ENCODE assay signal across 8 cellular contexts in the genomic region with DNA sequence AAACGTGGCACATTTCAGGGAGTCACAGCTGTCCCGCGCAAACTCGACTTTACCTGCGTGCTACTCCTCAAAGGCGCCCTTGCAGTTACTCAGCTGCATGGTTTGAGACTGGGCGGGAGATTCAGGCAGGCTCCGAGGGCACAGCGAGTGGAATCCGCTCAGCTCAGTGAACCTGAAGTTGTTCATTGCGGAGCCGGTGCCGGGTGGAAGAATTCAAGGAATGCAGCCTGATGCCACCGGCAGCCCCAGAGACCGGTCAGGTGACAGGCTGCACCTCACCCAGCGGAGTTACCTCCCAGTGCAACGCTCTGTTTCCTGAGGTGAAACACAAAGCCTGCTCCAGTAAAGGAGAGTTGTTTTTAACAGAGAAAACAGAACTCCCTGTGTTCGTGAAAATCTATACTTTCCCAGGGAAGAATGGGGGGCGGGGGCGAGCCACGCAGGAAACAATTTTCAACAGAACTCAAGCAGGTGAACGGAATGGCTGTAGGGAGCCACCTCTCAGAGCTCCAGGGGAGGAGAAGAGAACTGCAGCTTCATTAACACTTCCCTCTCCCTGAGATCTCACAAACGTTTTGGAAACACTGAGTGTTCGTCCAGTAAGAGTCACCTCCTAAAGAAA. TPM values are rescaled to one million over a fixed set of nuclear protein-coding genes. Genes with fewer than 3 reads are reported as not detected.
DNase-seq lines count a peak whose midpoint lies in the region; ATAC-seq, FAIRE-seq and TF ChIP-seq lines count a peak whose summit lies in the region.

No MANE protein-coding gene starts in this region.

- FAIRE-seq in HTR-8/SVneo (lab: Jason Lieb, UNC), result no peak

- intact Hi-C loops in psoas muscle (cut with DNase I), result loop anchor here in 1 of 2 donors (10.0 kb wide), 1 partner anchor 295 kb away; no protein-coding TSS in a partner anchor

- ATAC-seq in psoas muscle, result peak in 1 of 4 donors; percentile 27
- ATAC-seq in GM21447 (IDR thresholded peaks at IDR 0.05; ENCODE audit: unreplicated experiment), result no peak
- no peak for ATAC-seq in HG03025 (IDR thresholded peaks at IDR 0.05; ENCODE audit: low FRiP score, unreplicated experiment)

- H3K4me3 ChIP-seq in cardiac muscle cell (peak overlapping the region; percentile 23), psoas muscle (peak overlapping the region; percentile 42)

- H3K9me3 ChIP-seq in cardiac muscle cell (ENCODE audit: low read depth), result no peaks in the 10 kb centered on the region
- no peaks in the 10 kb centered on the region for H3K9me3 ChIP-seq in psoas muscle

- peak; percentile 70 for DNase-seq in G401 (ENCODE audit: low spot score)
- DNase-seq in SK-MEL-5 (ENCODE audit: low read depth, low spot score), result peak; percentile 17
- DNase-seq in cardiac muscle cell (ENCODE audit: low read depth in 1 of 2, low spot score in 1 of 2), result peak; percentile 40 to 86
- peak; percentile 14 to 43 for DNase-seq in psoas muscle
- no peak for DNase-seq in HTR-8/SVneo (ENCODE audit: insufficient read length, low spot score)
- no peak for DNase-seq in GM20000 (ENCODE audit: low spot score)

- H3K4me1 ChIP-seq in cardiac muscle cell (ENCODE audit: low read depth) (peaks cover 4% of the 10 kb centered on the region), psoas muscle (peaks cover 5% of the 10 kb centered on the region)

- WGBS in psoas muscle, 3 donors, result 4 to 5% (median 5%) methylated on average over 24 of the region's 24 CpGs

- TF ChIP-seq CTCF in cardiac muscle cell (IDR thresholded peaks at IDR 0.05; ENCODE audit: low read depth, low read length) (no peak), psoas muscle (IDR thresholded peaks at IDR 0.05) (no peak), GM20000 (IDR thresholded peaks at IDR 0.05; ENCODE audit: extremely low read depth, missing control alignments) (no peak)

- in situ Hi-C loops in G401 (cut with HindIII; ENCODE audit: low sequenced_read_pairs), result no loop called here
- in situ Hi-C loops in SK-MEL-5 (cut with HindIII; ENCODE audit: low pct_unique_long_range_greater_than_20kb, low sequenced_read_pairs), result no loop called here

- H3K27ac ChIP-seq in cardiac muscle cell (peak overlapping the region; percentile 58), psoas muscle (no peak overlapping the region)

- H3K27me3 ChIP-seq in cardiac muscle cell (peaks cover 29% of the 10 kb centered on the region), psoas muscle (ENCODE audit: insufficient read depth in 3 of 3, low read length in 2 of 3) (peaks cover 2 to 12% (median 2%) of the 10 kb centered on the region in 3 donors)

- H3K36me3 ChIP-seq in cardiac muscle cell, result no peaks in the 10 kb centered on the region
- no peaks in the 10 kb centered on the region for H3K36me3 ChIP-seq in psoas muscle (ENCODE audit: insufficient read depth in 1 of 2, low read depth in 1 of 2)

RNA-seq across cellular contexts. Expression of a gene that starts 3.8 kb away (rescaled TPM):
- 17.7 and 25.3 TPM in 2 replicates for total RNA-seq in G401 (2014; rRNA removed; shearing (Covaris generic))
- total RNA-seq in SK-MEL-5 (2014; rRNA removed; shearing (Covaris generic)), result 42.3 and 51.9 TPM in 2 replicates
- 9.6 and 14.6 TPM in 2 replicates for polyA plus RNA-seq in SK-MEL-5 (2015; cell fraction: cytosol; rRNA removed)
- polyA plus RNA-seq in SK-MEL-5 (2015; cell fraction: nucleus; rRNA removed), result 7.9 and 30.2 TPM in 2 replicates
- total RNA-seq in cardiac muscle cell (1.1 and 2.5 TPM in 2 replicates), psoas muscle (under 1 TPM in 2 of 4 donors, not detected in 2; 0.25 to 0.34 TPM)
- polyA plus RNA-seq in cardiac muscle cell (0.32 and 1.7 TPM in 2 replicates), psoas muscle (under 1 TPM; 0.14 to 0.27 (median 0.17) TPM)

Comparison
In these comparisons a context has a peak if more than half of its experiments do, and no peak if none do; other contexts are left out.
1. DNase-seq: peak in G401 (single experiment), SK-MEL-5 (single experiment), cardiac muscle cell (2 of 2) and psoas muscle (2 of 2); none in HTR-8/SVneo (single experiment) and GM20000 (single experiment).